8 cellular contexts compared by ENCODE assay signal in the genomic region with DNA sequence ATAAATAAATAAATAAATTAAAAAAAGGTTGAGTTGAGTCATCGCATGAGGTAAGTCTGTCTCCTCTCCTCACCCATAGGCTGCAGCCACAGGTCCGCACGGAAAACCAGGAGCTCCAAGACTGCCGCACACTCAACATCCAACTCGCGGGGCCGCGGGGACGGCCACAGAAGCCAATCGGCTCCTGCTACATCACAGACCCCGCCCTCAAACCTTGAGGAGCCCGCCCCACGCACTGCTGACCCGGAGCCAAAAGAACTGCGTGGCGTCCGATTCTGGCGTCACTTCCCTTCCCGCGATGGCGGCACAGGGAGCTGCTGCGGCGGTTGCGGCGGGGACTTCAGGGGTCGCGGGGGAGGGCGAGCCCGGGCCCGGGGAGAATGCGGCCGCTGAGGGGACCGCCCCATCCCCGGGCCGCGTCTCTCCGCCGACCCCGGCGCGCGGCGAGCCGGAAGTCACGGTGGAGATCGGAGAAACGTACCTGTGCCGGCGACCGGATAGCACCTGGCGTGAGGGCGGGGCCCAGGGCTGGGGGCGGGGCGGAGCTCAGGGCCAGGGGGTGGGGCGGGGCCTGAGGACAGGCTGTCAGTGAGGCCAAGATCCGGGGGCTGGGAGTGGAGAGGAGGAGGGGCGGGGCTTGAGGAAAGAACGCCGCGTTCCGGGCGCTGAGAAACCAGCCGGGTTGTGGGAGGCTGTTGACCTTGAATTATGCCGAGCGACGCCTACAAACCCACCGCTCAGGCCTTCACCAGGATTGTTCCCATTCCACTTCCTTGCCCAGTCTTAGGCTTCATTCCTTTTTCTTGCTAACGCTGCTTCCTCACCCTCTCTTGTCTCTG. TPM values are rescaled to one million over a fixed set of nuclear protein-coding genes. Genes with fewer than 3 reads are reported as not detected.
DNase-seq lines count a peak whose midpoint lies in the region; ATAC-seq, FAIRE-seq and TF ChIP-seq lines count a peak whose summit lies in the region.

A gene (plus strand): TSS at position 281 of the 839 bp plus-strand sequence. CDS start 18 bp downstream, at position 299.

- H4K20me1 ChIP-seq in H1 (replicated peaks in 1 of 2; ENCODE audit: control insufficient read depth in 1 of 2, insufficient read depth in 2 of 2, low read length in 2 of 2) = peaks cover 0 to 5% of the 10 kb centered on the region in 2 experiments

- H3K36me3 ChIP-seq in H1 (ENCODE audit: control insufficient read depth in 2 of 4, insufficient read depth in 4 of 4, low read length in 3 of 4) = peaks cover 16 to 26% (median 21%) of the 10 kb centered on the region in 4 experiments
- peaks cover 25 to 44% of the 10 kb centered on the region in 2 experiments for H3K36me3 ChIP-seq in mesenchymal stem cell (ENCODE audit: control insufficient read depth in 1 of 2, insufficient read depth in 2 of 2, low read depth in 1 of 2, low read length in 2 of 2)

- H2AK5ac ChIP-seq in H1 (ENCODE audit: low read depth, low read length) (no peak within 1 kb of the TSS), mesenchymal stem cell (ENCODE audit: low read length, severe bottlenecking) (no peak within 1 kb of the TSS)

- H2BK12ac ChIP-seq in H1 (ENCODE audit: low read depth, low read length) = no peak within 1 kb of the TSS
- peak within 1 kb of the TSS in 1 of 2 experiments; percentile 6 for H2BK12ac ChIP-seq in mesenchymal stem cell (ENCODE audit: low read length in 2 of 2)

- H3K27ac ChIP-seq in H1 (ENCODE audit: low read depth, low read length) (peak within 1 kb of the TSS; percentile 90), mesenchymal stem cell (ENCODE audit: low read length, poor library complexity, severe bottlenecking) (peak within 1 kb of the TSS; percentile 92)

- H3K23me2 ChIP-seq in H1 (ENCODE audit: low read depth, low read length) = peaks cover 6% of the 10 kb centered on the region

- no peak within 1 kb of the TSS for H4K5ac ChIP-seq in H1 (ENCODE audit: insufficient read length, low read depth, low read length)

- CTCF ChIA-PET in H1 (lab: Charles Lee; ENCODE audit: partially characterized antibody) = interaction anchor here (0.6 to 1.4 kb wide), 13 partner anchors 9 to 341 kb away, joined by 3 to 10 read pairs (median 3); a partner anchor contains a TSS

- POLR2A ChIA-PET in H1 (lab: Charles Lee; ENCODE audit: partially characterized antibody) = interaction anchor here (0.6 to 29.9 kb wide), 37 partner anchors 9 to 342 kb away, joined by 3 to 713 read pairs (median 5); a partner anchor contains a TSS

- H2BK20ac ChIP-seq in H1 (ENCODE audit: low read length) = no peak within 1 kb of the TSS

- H3K4me3 ChIP-seq in H1 (ENCODE audit: extremely low read depth in 1 of 4, insufficient read depth in 2 of 4, low read depth in 3 of 4, low read length in 4 of 4) = peak within 1 kb of the TSS; percentile 70 to 96 (median 90)
- H3K4me3 ChIP-seq in mesenchymal stem cell (ENCODE audit: insufficient read depth in 1 of 2, low read depth in 1 of 2, low read length in 2 of 2) = peak within 1 kb of the TSS; percentile 84 to 85

- no peak for TF ChIP-seq EP300 in H1 (IDR thresholded peaks at IDR 0.05; ENCODE audit: borderline replicate concordance in 1 of 2, low read depth in 2 of 2, low read length in 2 of 2)

- H4K8ac ChIP-seq in H1 (ENCODE audit: extremely low read depth, insufficient read depth, low read length) = peak within 1 kb of the TSS; percentile 98; the same call in 1 of the 2 replicates
- H4K8ac ChIP-seq in mesenchymal stem cell (ENCODE audit: low read length) = peak within 1 kb of the TSS; percentile 79

- no peak within 1 kb of the TSS for H3K56ac ChIP-seq in H1 (replicated peaks; ENCODE audit: insufficient read length, low read depth, low read length)

- ATAC-seq in GM21360 (IDR thresholded peaks at IDR 0.05; ENCODE audit: unreplicated experiment) = peak; percentile 92

- H3K23ac ChIP-seq in H1 (ENCODE audit: insufficient read length) = no peak within 1 kb of the TSS
- peak within 1 kb of the TSS in 1 of 2 experiments; percentile 57 for H3K23ac ChIP-seq in mesenchymal stem cell (ENCODE audit: low read length in 2 of 2)

- H3K4ac ChIP-seq in H1 (replicated peaks; ENCODE audit: insufficient read length, low read depth, low read length) (no peak within 1 kb of the TSS), mesenchymal stem cell (ENCODE audit: low read depth in 1 of 2, low read length in 2 of 2) (peak within 1 kb of the TSS in 1 of 2 experiments; percentile 94)

- H3K79me1 ChIP-seq in H1 (ENCODE audit: low read depth, low read length) = peaks cover 8% of the 10 kb centered on the region
- peaks cover 23% of the 10 kb centered on the region for H3K79me1 ChIP-seq in mesenchymal stem cell (replicated peaks; ENCODE audit: low read length, poor library complexity, severe bottlenecking)

- H2BK120ac ChIP-seq in H1 (replicated peaks; ENCODE audit: low read depth, low read length) (no peak within 1 kb of the TSS), mesenchymal stem cell (ENCODE audit: low read depth, low read length) (peak within 1 kb of the TSS; percentile 45)

- H3K9ac ChIP-seq in H1 (replicated peaks in 1 of 4; ENCODE audit: extremely low read depth in 1 of 4, low read depth in 3 of 4, low read length in 3 of 4) (peak within 1 kb of the TSS; percentile 75 to 92 (median 87)), mesenchymal stem cell (ENCODE audit: low read length) (peak within 1 kb of the TSS; percentile 93)

- WGBS in H1 (ENCODE audit: extremely low coverage in 1 of 2, insufficient coverage in 1 of 2, insufficient read length in 1 of 2, insufficient replicate concordance in 2 of 2, low coverage in 1 of 2, low lambda C conversion rate in 2 of 2, missing lambda C conversion rate in 1 of 2), 2 experiments = 1% methylated on average over 30 of the region's 68 CpGs; no CpG with 5 or more reads in 1 of the 2 experiments
- under 1% methylated on average over 41 of the region's 68 CpGs for WGBS in mesenchymal stem cell

- H3K4me2 ChIP-seq in H1 (ENCODE audit: insufficient read depth in 1 of 2, low read depth in 2 of 2, low read length in 2 of 2) (peak within 1 kb of the TSS; percentile 94 to 98), mesenchymal stem cell (ENCODE audit: low read length, poor library complexity, severe bottlenecking) (peak within 1 kb of the TSS; percentile 72)

- no peaks in the 10 kb centered on the region for H3K27me3 ChIP-seq in H1 (replicated peaks in 1 of 4; ENCODE audit: control insufficient read depth in 3 of 4, extremely low read depth in 1 of 4, insufficient read depth in 3 of 4, low read length in 3 of 4)
- no peaks in the 10 kb centered on the region for H3K27me3 ChIP-seq in mesenchymal stem cell (ENCODE audit: control insufficient read depth in 1 of 2, insufficient read depth in 1 of 2, low read length in 2 of 2)

- peaks cover 3 to 19% of the 10 kb centered on the region in 2 experiments; a peak in 3 of 4 replicates for H3K79me2 ChIP-seq in H1 (ENCODE audit: control insufficient read depth in 1 of 2, insufficient read depth in 2 of 2, low read length in 2 of 2)

- TF ChIP-seq CTCF in H1 (IDR thresholded peaks at IDR 0.05; ENCODE audit: control extremely low read depth in 1 of 3, insufficient read depth in 1 of 3, low read depth in 1 of 3, low read length in 3 of 3) = peak in 1 of 3 experiments; percentile 4; a peak in 1 of 4 replicates

- H2AFZ ChIP-seq in H1 (ENCODE audit: low read length) (no peak within 1 kb of the TSS), mesenchymal stem cell (ENCODE audit: low read depth, low read length) (peak within 1 kb of the TSS; percentile 58)

- no peak for FAIRE-seq in H1 (lab: Jason Lieb, UNC)

- no peaks in the 10 kb centered on the region for H3K9me3 ChIP-seq in H1 (ENCODE audit: insufficient read depth in 2 of 2, low read depth in 1 of 2, low read length in 1 of 2)
- no peaks in the 10 kb centered on the region for H3K9me3 ChIP-seq in mesenchymal stem cell (ENCODE audit: control insufficient read depth, low read length)

- peaks cover 0 to 4% (median 2%) of the 10 kb centered on the region in 4 experiments; a peak in 3 of 7 replicates for H3K4me1 ChIP-seq in H1 (replicated peaks in 1 of 4; ENCODE audit: control insufficient read depth in 3 of 4, insufficient read depth in 4 of 4, low read length in 3 of 4)
- peaks cover 15% of the 10 kb centered on the region for H3K4me1 ChIP-seq in mesenchymal stem cell (ENCODE audit: control insufficient read depth, insufficient read depth, low read depth, low read length)

- TF ChIP-seq POLR2A in H1 (IDR thresholded peaks at IDR 0.05; ENCODE audit: control extremely low read depth in 1 of 2, low read depth in 2 of 2, low read length in 2 of 2) = peak; percentile 62 to 95

- peak in 1 of 2 experiments; percentile 13; a peak in 1 of 4 replicates for TF ChIP-seq RAD21 in H1 (IDR thresholded peaks at IDR 0.05 in 1 of 2, conservative IDR thresholded peaks at IDR 0.05 in 1 of 2; ENCODE audit: low read depth in 2 of 2, low read length in 2 of 2)

- H3K14ac ChIP-seq in H1 (ENCODE audit: insufficient read length) = no peak within 1 kb of the TSS
- no peak within 1 kb of the TSS for H3K14ac ChIP-seq in mesenchymal stem cell (ENCODE audit: low read length in 2 of 2)

- H2BK5ac ChIP-seq in H1 (ENCODE audit: low read depth, low read length) (peak within 1 kb of the TSS; percentile 79), mesenchymal stem cell (ENCODE audit: low read depth, low read length, poor library complexity, severe bottlenecking) (peak within 1 kb of the TSS; percentile 90)

- H4K91ac ChIP-seq in H1 (replicated peaks; ENCODE audit: insufficient read length, low read length) (no peak within 1 kb of the TSS), mesenchymal stem cell (ENCODE audit: low read length) (peak within 1 kb of the TSS; percentile 45)

- H2BK15ac ChIP-seq in H1 (ENCODE audit: low read length) = no peak within 1 kb of the TSS
- no peak within 1 kb of the TSS for H2BK15ac ChIP-seq in mesenchymal stem cell (ENCODE audit: low read depth, poor library complexity, severe bottlenecking)

- H3K18ac ChIP-seq in H1 (ENCODE audit: extremely low read depth, low read length) = no peak within 1 kb of the TSS; the same call in 1 of the 2 replicates
- H3K18ac ChIP-seq in mesenchymal stem cell (ENCODE audit: low read depth in 1 of 2, low read length in 2 of 2) = peak within 1 kb of the TSS; percentile 69 to 88

- peak; percentile 98 for DNase-seq in COLO668 (lab: John Stamatoyannopoulos, UW; ENCODE audit: unreplicated experiment)
- peak; percentile 97 for DNase-seq in HT1080 (ENCODE audit: low read depth)
- peak; percentile 98 for DNase-seq in NOMO-1 treated with DMSO at 0.1 percent for 48 hours (lab: John Stamatoyannopoulos, UW; ENCODE audit: unreplicated experiment)
- DNase-seq in activated CD8-positive, alpha-beta memory T cell treated with anti-CD3 and anti-CD28 coated beads for 4 hours (ENCODE audit: low read depth in 2 of 2) = peak; percentile 94 to 97
- peak; percentile 90 to 94 for DNase-seq in H1 (ENCODE audit: low read depth in 1 of 2, low spot score in 2 of 2)
- DNase-seq in mesenchymal stem cell = peak; percentile 99
- peak; percentile 94 for DNase-seq in stimulated activated CD8-positive, alpha-beta memory T cell treated with anti-CD3 and anti-CD28 coated beads, Interleukin-12 subunit alpha, Interleukin-12 subunit beta, amount 100 ng/mL, for 4 hours (ENCODE audit: low read depth)

RNA-seq across cellular contexts. Expression of the gene that starts here (rescaled TPM):
- 57.0 and 62.1 TPM in 2 replicates for total RNA-seq in HT1080 (2014; rRNA removed; shearing (Covaris generic))
- polyA plus RNA-seq in HT1080 (2015; cell fraction: cytosol; rRNA removed) = 41.1 and 42.5 TPM in 2 replicates
- polyA plus RNA-seq in HT1080 (2015; cell fraction: nucleus; rRNA removed) = 56.9 and 61.7 TPM in 2 replicates
- 61.6 and 68.7 TPM in 2 replicates for total RNA-seq in H1 (2021; fragmentation: NEBNext Ultra II Directional; extraction: Animal tissue kit (Norgen Biotek cat#: 25700))
- 52.6 and 60.8 TPM in 2 replicates for polyA plus RNA-seq in H1 (2011; rRNA removed)
- 73.1 TPM for polyA plus RNA-seq in H1 (2011; cell fraction: cytosol; rRNA removed)
- polyA plus RNA-seq in H1 (2011; cell fraction: nucleus; rRNA removed) = 90.5 TPM
- 51.6 to 65.4 TPM (median 59.2 TPM) in 4 replicates for polyA plus RNA-seq in H1 (2012, experiment 1 of 2)
- 51.0 TPM for polyA plus RNA-seq in H1 (2012, experiment 2 of 2)
- polyA plus RNA-seq in H1 (2013, experiment 1 of 2) = 35.2 TPM
- 33.5 TPM for polyA plus RNA-seq in H1 (2013, experiment 2 of 2)
- polyA minus RNA-seq in H1 (2011; rRNA and poly(A)+ RNA removed) = 43.6 and 47.9 TPM in 2 replicates
- polyA minus RNA-seq in H1 (2011; cell fraction: cytosol; rRNA and poly(A)+ RNA removed) = 29.1 TPM
- 25.3 TPM for polyA minus RNA-seq in H1 (2011; cell fraction: nucleus; rRNA and poly(A)+ RNA removed)
- polyA plus RNA-seq in mesenchymal stem cell (2013, experiment 1 of 2) = 21.2 TPM
- polyA plus RNA-seq in mesenchymal stem cell (2013, experiment 2 of 2) = 20.3 TPM

Comparison
In these comparisons a context has a peak if more than half of its experiments do, and no peak if none do; other contexts are left out.
1. Peak in every context shown above with its lines: DNase-seq, ATAC-seq, H3K4me3 ChIP-seq and H3K27ac ChIP-seq.